In the genomic region with DNA sequence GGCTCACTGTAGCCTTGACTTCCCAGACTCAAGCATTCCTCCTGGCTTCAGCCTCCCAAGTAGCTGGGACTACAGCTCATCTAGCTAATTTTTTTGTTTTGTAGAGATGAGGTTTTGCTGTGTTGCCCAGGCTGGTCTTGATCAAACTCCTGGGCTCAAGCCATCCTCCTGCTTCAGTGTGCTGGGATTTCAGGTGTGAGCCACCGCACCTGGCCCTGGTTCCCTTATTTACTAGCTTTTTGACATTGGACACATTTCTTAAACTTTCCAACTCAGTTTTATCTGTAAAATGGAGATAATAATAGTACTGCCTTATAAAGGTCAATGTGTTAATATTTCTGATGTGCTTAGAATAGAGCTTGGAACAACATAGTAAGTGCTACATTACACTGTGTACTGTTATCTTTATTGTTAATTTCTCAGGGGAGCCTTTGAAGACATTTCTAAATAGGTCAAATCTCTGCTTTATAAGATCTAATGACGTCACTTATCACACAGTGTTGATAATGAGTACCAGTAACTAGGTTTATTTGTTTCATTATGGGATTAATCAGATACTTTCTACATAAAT, we compare ENCODE assay signal across 27 cellular contexts.
"Had no signal": no experiment of that assay in that cellular context is flagged by ENCODE, and none has a peak within 500 bp of the region (broad histone marks: within the 10 kb centered on the region; RNA-seq: fewer than 3 reads in every experiment).

No MANE protein-coding gene starts in this region.

- H3K36me3 ChIP-seq: left ventricle myocardium inferior, lower lobe of right lung, right lobe of liver, thoracic aorta, tibial nerve, upper lobe of left lung had no signal

- H3K9me3 ChIP-seq: left ventricle myocardium inferior, lower lobe of right lung, right lobe of liver, thoracic aorta, tibial nerve, upper lobe of left lung had no signal

- H3K27ac Mint-ChIP-seq: naive thymus-derived CD8-positive, alpha-beta T cell had no signal

- FAIRE-seq: colon, frontal cortex, urothelium cell line had no signal

- H3K4me1 ChIP-seq: tibial nerve, upper lobe of left lung had no signal

- H3K4me3 Mint-ChIP-seq: immature natural killer cell; naive thymus-derived CD8-positive, alpha-beta T cell; nephron progenitor cell had no signal

- H3K9me3 Mint-ChIP-seq: immature natural killer cell, nephron progenitor cell had no signal

- H3K27me3 ChIP-seq: dorsolateral prefrontal cortex, right lobe of liver, tibial nerve, upper lobe of left lung had no signal

- H3K36me3 Mint-ChIP-seq: immature natural killer cell had no signal

- DNase-seq: dorsolateral prefrontal cortex; effector CD4-positive, alpha-beta T cell; hypothalamus; immature natural killer cell; islet precursor cell; kidney glomerular epithelial cell; left colon; left ventricle myocardium inferior; lower lobe of right lung; naive thymus-derived CD8-positive, alpha-beta T cell; nephron progenitor cell; nucleus accumbens; posterior cingulate gyrus; right lobe of liver; stimulated activated CD4-positive, alpha-beta T cell treated with anti-CD3 and anti-CD28 coated beads, Interleukin-12 subunit alpha, Interleukin-12 subunit beta, amount 100 ng/mL, for 4 hours; stimulated activated CD4-positive, alpha-beta T cell treated with anti-CD3 and anti-CD28 coated beads, Interleukin-1b, Interleukin-23, amount 100 ng/mL, for 48 hours; stimulated activated CD4-positive, alpha-beta T cell treated with anti-CD3 and anti-CD28 coated beads, Interleukin-4, amount 100 ng/mL, for 1 hour; stimulated activated CD8-positive, alpha-beta memory T cell treated with anti-CD3 and anti-CD28 coated beads, Interleukin-4, amount 100 ng/mL, for 48 hours; stimulated activated naive CD4-positive, alpha-beta T cell treated with Interleukin-2 at 50 U/mL for 16 hours; substantia nigra; upper lobe of left lung had no signal

- H3K27ac ChIP-seq: dorsolateral prefrontal cortex, lower lobe of right lung, right lobe of liver, thoracic aorta, tibial nerve, upper lobe of left lung had no signal

- H3K4me3 ChIP-seq: dorsolateral prefrontal cortex, left ventricle myocardium inferior, lower lobe of right lung, right lobe of liver, smooth muscle cell, thoracic aorta, tibial nerve, upper lobe of left lung had no signal

- H3K27me3 Mint-ChIP-seq: naive thymus-derived CD8-positive, alpha-beta T cell had no signal

- ATAC-seq: left colon; lower lobe of right lung; naive thymus-derived CD8-positive, alpha-beta T cell; right lobe of liver had no signal
